In genomic region chr9:35748239-35748857, GRCh38 we compare ENCODE assay signal across 6 cellular contexts. TPM values are rescaled to one million over a fixed set of nuclear protein-coding genes. Genes with fewer than 3 reads are reported as not detected.
DNase-seq lines count a peak whose midpoint lies in the region; ATAC-seq and TF ChIP-seq lines count a peak whose summit lies in the region.

No MANE protein-coding gene starts in this region.

- H3K4me1 Mint-ChIP-seq in activated CD4-positive, alpha-beta T cell treated with anti-CD3 and anti-CD28 coated beads for 36 hours = peaks cover 40% of the 10 kb centered on the region
- peaks cover 53% of the 10 kb centered on the region for H3K4me1 Mint-ChIP-seq in dendritic cell treated with granulocyte-macrophage colony-stimulating factor and Interleukin-4, amounts not matched to agents 40 ng/mL and 50 ng/mL, for 4 days (ENCODE audit: low read depth)

- H3K27me3 Mint-ChIP-seq in activated CD4-positive, alpha-beta T cell treated with anti-CD3 and anti-CD28 coated beads for 36 hours = no peaks in the 10 kb centered on the region
- H3K27me3 Mint-ChIP-seq in dendritic cell treated with granulocyte-macrophage colony-stimulating factor and Interleukin-4, amounts not matched to agents 40 ng/mL and 50 ng/mL, for 4 days = no peaks in the 10 kb centered on the region

- H3K4me3 ChIP-seq in psoas muscle = peak overlapping the region; percentile 93

- 0% methylated on average over 24 of the region's 24 CpGs for WGBS in psoas muscle, 3 donors

- H3K9me3 Mint-ChIP-seq in activated CD4-positive, alpha-beta T cell treated with anti-CD3 and anti-CD28 coated beads for 36 hours (ENCODE audit: low read depth) = no peaks in the 10 kb centered on the region
- H3K9me3 Mint-ChIP-seq in dendritic cell treated with granulocyte-macrophage colony-stimulating factor and Interleukin-4, amounts not matched to agents 40 ng/mL and 50 ng/mL, for 4 days = no peaks in the 10 kb centered on the region

- peak overlapping the region; percentile 81 for H3K4me3 Mint-ChIP-seq in activated CD4-positive, alpha-beta T cell treated with anti-CD3 and anti-CD28 coated beads for 36 hours
- peak overlapping the region; percentile 92 for H3K4me3 Mint-ChIP-seq in dendritic cell treated with granulocyte-macrophage colony-stimulating factor and Interleukin-4, amounts not matched to agents 40 ng/mL and 50 ng/mL, for 4 days

- H3K4me1 ChIP-seq in psoas muscle = peaks cover 49% of the 10 kb centered on the region

- H3K9me3 ChIP-seq in psoas muscle = no peaks in the 10 kb centered on the region

- CTCF ChIA-PET in activated CD4-positive, alpha-beta T cell treated with anti-CD3 and anti-CD28 coated beads for 36 hours (lab: Charles Lee) = interaction anchor here (0.6 to 4.5 kb wide), 15 partner anchors 8 to 404 kb away, joined by 3 to 54 read pairs (median 4); partner anchors contain the start of genes CREB3 and TLN1

- POLR2A ChIA-PET in activated CD4-positive, alpha-beta T cell treated with anti-CD3 and anti-CD28 coated beads for 36 hours (lab: Charles Lee) = interaction anchor here (0.6 to 3.3 kb wide), 6 partner anchors 13 to 58 kb away, joined by 3 to 14 read pairs (median 4); partner anchors contain the start of genes CREB3 and TLN1

- no peak for TF ChIP-seq CTCF in psoas muscle (IDR thresholded peaks at IDR 0.05)

- H3K36me3 Mint-ChIP-seq in activated CD4-positive, alpha-beta T cell treated with anti-CD3 and anti-CD28 coated beads for 36 hours (ENCODE audit: low read depth) = peaks cover 28% of the 10 kb centered on the region
- peaks cover 88% of the 10 kb centered on the region for H3K36me3 Mint-ChIP-seq in dendritic cell treated with granulocyte-macrophage colony-stimulating factor and Interleukin-4, amounts not matched to agents 40 ng/mL and 50 ng/mL, for 4 days (ENCODE audit: low read depth)

- intact Hi-C loops in activated CD4-positive, alpha-beta T cell treated with anti-CD3 and anti-CD28 coated beads for 36 hours (cut with DNase I, micrococcal nuclease) = loop anchor here (2.0 to 5.0 kb wide), 3 partner anchors 90 to 1291 kb away; partner anchors contain the start of genes CCDC107 (in 2 of the 2), RMRP (in 2 of the 2), DNAI1 (in 1 of the 2) and FAM219A (in 1 of the 2)
- intact Hi-C loops in dendritic cell treated with granulocyte-macrophage colony-stimulating factor and Interleukin-4, amounts not matched to agents 40 ng/mL and 50 ng/mL, for 4 days (cut with micrococcal nuclease) = loop anchor here (1.0 kb wide), 1 partner anchor 15 kb away; no protein-coding TSS in a partner anchor
- intact Hi-C loops in psoas muscle (cut with DNase I) = loop anchor here in 1 of 2 donors (2.0 kb wide), 1 partner anchor 14 kb away; no protein-coding TSS in a partner anchor

- no peak for ATAC-seq in activated CD4-positive, alpha-beta T cell treated with anti-CD3 and anti-CD28 coated beads for 36 hours
- ATAC-seq in psoas muscle = peak in 3 of 4 donors; percentile 1 to 9 (median 2)
- ATAC-seq in GM18909 (IDR thresholded peaks at IDR 0.05; ENCODE audit: poor library complexity, unreplicated experiment) = no peak

- no peaks in the 10 kb centered on the region for H3K27me3 ChIP-seq in psoas muscle (ENCODE audit: insufficient read depth in 3 of 3, low read length in 2 of 3)

- H3K36me3 ChIP-seq in psoas muscle (ENCODE audit: insufficient read depth in 1 of 2, low read depth in 1 of 2) = peaks cover 15 to 64% of the 10 kb centered on the region in 2 donors

- peak; percentile 36 for DNase-seq in activated CD4-positive, alpha-beta T cell treated with anti-CD3 and anti-CD28 coated beads for 36 hours
- no peak for DNase-seq in activated CD4-positive, alpha-beta T cell treated with anti-CD3 and anti-CD28 coated beads, Interleukin-2, amount 50 U/mL, for 4 hours
- DNase-seq in psoas muscle = no peak
- no peak for DNase-seq in AG08396 (ENCODE audit: low spot score)

- H3K27ac Mint-ChIP-seq in activated CD4-positive, alpha-beta T cell treated with anti-CD3 and anti-CD28 coated beads for 36 hours = peak overlapping the region; percentile 39
- peak overlapping the region; percentile 85 for H3K27ac Mint-ChIP-seq in dendritic cell treated with granulocyte-macrophage colony-stimulating factor and Interleukin-4, amounts not matched to agents 40 ng/mL and 50 ng/mL, for 4 days

- peak overlapping the region; percentile 90 for H3K27ac ChIP-seq in psoas muscle

RNA-seq across cellular contexts. Expression of gene GBA2, which starts 0.7 kb away (rescaled TPM):
- 10 to 100 TPM; 19.6 to 23.7 TPM for total RNA-seq in activated CD4-positive, alpha-beta T cell treated with anti-CD3 and anti-CD28 coated beads for 36 hours
- total RNA-seq in psoas muscle = 10 to 100 TPM; 36.1 to 83.6 (median 50.1) TPM
- 100 to 1,000 TPM in 1 of 3 donors, 10 to 100 TPM in 2; 47.0 to 107 (median 47.4) TPM for polyA plus RNA-seq in psoas muscle

RNA-seq across cellular contexts. Expression of gene RGP1, which starts 0.7 kb away (rescaled TPM):
- 10 to 100 TPM; 14.0 to 15.5 TPM for total RNA-seq in activated CD4-positive, alpha-beta T cell treated with anti-CD3 and anti-CD28 coated beads for 36 hours
- 10 to 100 TPM; 32.3 to 51.0 (median 37.4) TPM for total RNA-seq in psoas muscle
- polyA plus RNA-seq in psoas muscle = 10 to 100 TPM; 10.7 to 34.6 (median 24.0) TPM

RNA-seq across cellular contexts. Expression of gene MSMP, which starts 5.7 kb away (rescaled TPM):
- total RNA-seq in activated CD4-positive, alpha-beta T cell treated with anti-CD3 and anti-CD28 coated beads for 36 hours = under 1 TPM in 1 of 2 experiments, not detected in 1; 0.39 TPM
- total RNA-seq in psoas muscle = not detected
- polyA plus RNA-seq in psoas muscle = 1 to 10 TPM in 1 of 3 donors, under 1 TPM in 1, not detected in 1; 0.16 to 1.2 TPM

RNA-seq across cellular contexts. Expression of gene CREB3, which starts 15.9 kb away (rescaled TPM):
- 10 to 100 TPM; 24.0 to 26.0 TPM for total RNA-seq in activated CD4-positive, alpha-beta T cell treated with anti-CD3 and anti-CD28 coated beads for 36 hours
- 10 to 100 TPM; 16.1 to 22.4 (median 20.5) TPM for total RNA-seq in psoas muscle
- 10 to 100 TPM; 20.9 to 55.1 (median 27.8) TPM for polyA plus RNA-seq in psoas muscle

RNA-seq across cellular contexts. Expression of gene TLN1, which starts 16.4 kb away (rescaled TPM):
- total RNA-seq in activated CD4-positive, alpha-beta T cell treated with anti-CD3 and anti-CD28 coated beads for 36 hours = 100 to 1,000 TPM; 217 to 238 TPM
- total RNA-seq in psoas muscle = 100 to 1,000 TPM; 146 to 212 (median 152) TPM
- polyA plus RNA-seq in psoas muscle = 100 to 1,000 TPM in 1 of 3 donors, 10 to 100 TPM in 2; 88.2 to 320 (median 96.5) TPM

Comparison
In these comparisons a context has a peak if more than half of its experiments do, and no peak if none do; other contexts are left out.
1. ATAC-seq: peak in psoas muscle (3 of 4); none in activated CD4-positive, alpha-beta T cell treated with anti-CD3 and anti-CD28 coated beads for 36 hours (single experiment) and GM18909 (single experiment).